26 cellular contexts compared by ENCODE assay signal in the genomic region with DNA sequence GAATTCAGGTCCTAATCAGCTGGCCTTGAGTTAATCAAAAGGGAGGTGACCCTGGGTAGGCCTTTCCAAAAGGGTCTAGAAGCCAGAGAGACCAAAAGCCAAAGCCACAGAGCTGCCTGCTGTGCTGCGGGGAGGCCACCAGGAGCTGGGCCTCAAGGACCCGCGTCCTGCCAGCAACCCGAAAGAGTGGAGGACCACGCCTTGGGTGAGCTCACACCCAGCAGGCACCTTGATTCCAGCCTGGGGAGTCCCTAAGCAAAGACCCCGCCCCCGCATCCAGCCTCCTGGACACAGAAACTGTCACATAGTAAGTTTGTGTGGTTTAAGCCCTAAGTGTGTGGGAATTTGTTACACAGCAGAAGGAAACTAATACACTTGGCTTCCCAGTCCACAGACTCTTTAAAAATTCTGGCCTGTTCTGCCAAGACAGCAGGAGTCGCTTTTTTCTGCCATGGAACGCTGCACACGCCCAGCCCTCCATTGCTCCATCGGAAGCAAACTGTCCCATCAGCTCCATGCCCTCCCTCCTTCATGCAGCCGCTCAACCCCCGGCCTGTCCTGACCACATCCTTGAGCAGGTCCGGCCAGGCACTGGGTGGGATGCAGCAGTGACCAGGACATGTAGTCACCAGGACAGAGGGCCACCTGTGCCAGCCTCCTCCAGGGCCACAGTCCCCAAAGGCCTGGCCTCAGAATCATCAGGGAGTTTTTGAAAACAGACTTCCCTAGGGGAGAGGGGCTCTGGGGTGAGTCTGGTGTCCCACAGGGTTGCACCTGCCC. TPM values are rescaled to one million over a fixed set of nuclear protein-coding genes. Genes with fewer than 3 reads are reported as not detected.
DNase-seq lines count a peak whose midpoint lies in the region; ATAC-seq and TF ChIP-seq lines count a peak whose summit lies in the region.
"Had no signal": no experiment of that assay in that cellular context is flagged by ENCODE, and none has a peak within 500 bp of the region (broad histone marks: within the 10 kb centered on the region; RNA-seq: fewer than 3 reads in every experiment).

No MANE protein-coding gene starts in this region.

- H3K4me3 ChIP-seq in right cardiac atrium (ENCODE audit: low read length) = no peak overlapping the region
- H3K4me3 ChIP-seq in right atrium auricular region = no peak overlapping the region
- H3K4me3 ChIP-seq in mucosa of descending colon = no peak overlapping the region
- H3K4me3 ChIP-seq in thymus (ENCODE audit: low read length) = no peak overlapping the region
- H3K4me3 ChIP-seq in PC-9 = no peak overlapping the region
- H3K4me3 ChIP-seq: prostate gland, upper lobe of left lung had no signal

- H3K27ac Mint-ChIP-seq in activated T-helper 17 cell treated with anti-CD3 and anti-CD28 coated beads, Interleukin-2, amount 50 U/mL, for 72 hours = peak overlapping the region; percentile 6
- H3K27ac Mint-ChIP-seq: activated CD4-positive, alpha-beta memory T cell treated with anti-CD3 and anti-CD28 coated beads, Interleukin-2, amount 10 ng/mL, durations not matched to agents 7 days and 5 days; activated naive CD4-positive, alpha-beta T cell treated with anti-CD3 and anti-CD28 coated beads, Interleukin-2, amount 50 U/mL, for 24 hours; B cell had no signal

- no peaks in the 10 kb centered on the region; the same call in 1 of the 2 replicates for H3F3A ChIP-seq in PC-9 (ENCODE audit: insufficient read depth, low read depth)

- H3K27me3 Mint-ChIP-seq in activated T-helper 17 cell treated with anti-CD3 and anti-CD28 coated beads, Interleukin-2, amount 50 U/mL, for 72 hours = no peaks in the 10 kb centered on the region
- H3K27me3 Mint-ChIP-seq: activated CD4-positive, alpha-beta memory T cell treated with anti-CD3 and anti-CD28 coated beads, Interleukin-2, amount 10 ng/mL, durations not matched to agents 7 days and 5 days; activated naive CD4-positive, alpha-beta T cell treated with anti-CD3 and anti-CD28 coated beads, Interleukin-2, amount 50 U/mL, for 24 hours; B cell; naive thymus-derived CD4-positive, alpha-beta T cell had no signal

- no peaks in the 10 kb centered on the region for H3K9me3 Mint-ChIP-seq in activated T-helper 17 cell treated with anti-CD3 and anti-CD28 coated beads, Interleukin-2, amount 50 U/mL, for 72 hours
- H3K9me3 Mint-ChIP-seq: activated CD4-positive, alpha-beta memory T cell treated with anti-CD3 and anti-CD28 coated beads, Interleukin-2, amount 10 ng/mL, durations not matched to agents 7 days and 5 days; activated naive CD4-positive, alpha-beta T cell treated with anti-CD3 and anti-CD28 coated beads, Interleukin-2, amount 50 U/mL, for 24 hours; naive thymus-derived CD4-positive, alpha-beta T cell had no signal

- intact Hi-C loops in right cardiac atrium (cut with DNase I) (no loop called here), mucosa of descending colon (cut with DNase I, micrococcal nuclease) (no loop called here), PC-9 (cut with micrococcal nuclease; ENCODE audit: unreplicated experiment) (no loop called here)

- no peaks in the 10 kb centered on the region for H3K9me2 ChIP-seq in PC-9 (ENCODE audit: insufficient read depth)

- no peak overlapping the region for H2AFZ ChIP-seq in PC-9

- DNase-seq in right cardiac atrium (peak in 2 of 3 donors; percentile 10 to 26), right atrium auricular region (ENCODE audit: low spot score) (no peak), mucosa of descending colon (peak in 1 of 3 donors; percentile 44), PC-9 (no peak), NOMO-1 treated with DMSO at 0.1 percent for 48 hours (lab: John Stamatoyannopoulos, UW; ENCODE audit: unreplicated experiment) (no peak)
- DNase-seq: ACHN; activated CD4-positive, alpha-beta memory T cell treated with anti-CD3 and anti-CD28 coated beads, Interleukin-2, amount 10 ng/mL, durations not matched to agents 7 days and 5 days; amniotic stem cell; brain microvascular endothelial cell; MM.1S; NCI-H1436; NCI-H2081 treated with DMSO at 0.1 percent for 48 hours; NCI-H345; OCI-M1; stimulated activated CD4-positive, alpha-beta T cell treated with anti-CD3 and anti-CD28 coated beads, Interleukin-15, amount 100 ng/mL, for 24 hours; stimulated activated CD4-positive, alpha-beta T cell treated with anti-CD3 and anti-CD28 coated beads, Interleukin-4, amount 100 ng/mL, for 4 hours had no signal

- no peaks in the 10 kb centered on the region for H3K36me3 Mint-ChIP-seq in activated T-helper 17 cell treated with anti-CD3 and anti-CD28 coated beads, Interleukin-2, amount 50 U/mL, for 72 hours (ENCODE audit: low read depth)
- H3K36me3 Mint-ChIP-seq: activated naive CD4-positive, alpha-beta T cell treated with anti-CD3 and anti-CD28 coated beads, Interleukin-2, amount 50 U/mL, for 24 hours had no signal

- H3K4me1 ChIP-seq in right cardiac atrium (ENCODE audit: control insufficient read depth, insufficient read depth, low read length) (no peaks in the 10 kb centered on the region), right atrium auricular region (no peaks in the 10 kb centered on the region), mucosa of descending colon (ENCODE audit: low read depth) (no peaks in the 10 kb centered on the region), thymus (ENCODE audit: control insufficient read depth, insufficient read depth, low read length) (no peaks in the 10 kb centered on the region), PC-9 (replicated peaks; ENCODE audit: insufficient read depth) (peaks cover 6% of the 10 kb centered on the region)
- H3K4me1 ChIP-seq: prostate gland, upper lobe of left lung had no signal

- H3K27ac ChIP-seq in right cardiac atrium (ENCODE audit: low read length) (no peak overlapping the region), right atrium auricular region (no peak overlapping the region), thymus (ENCODE audit: low read depth) (peak overlapping the region; percentile 36), PC-9 (no peak overlapping the region)
- H3K27ac ChIP-seq: brain microvascular endothelial cell, HL-60, KMS-11, prostate gland, upper lobe of left lung had no signal

- CTCF ChIA-PET in PC-9 (lab: Charles Lee) = no interaction called here

- POLR2A ChIA-PET in PC-9 (lab: Charles Lee; ENCODE audit: unreplicated experiment) = no interaction called here

- no peak for ATAC-seq in right cardiac atrium
- ATAC-seq in activated T-helper 17 cell treated with anti-CD3 and anti-CD28 coated beads, Interleukin-2, amount 50 U/mL, for 72 hours (replicated peaks) = no peak
- ATAC-seq in mucosa of descending colon = peak; percentile 33
- ATAC-seq in HG03521 (IDR thresholded peaks at IDR 0.05; ENCODE audit: unreplicated experiment) = no peak
- ATAC-seq: naive thymus-derived CD4-positive, alpha-beta T cell had no signal

- H3K36me3 ChIP-seq in right atrium auricular region (no peaks in the 10 kb centered on the region), mucosa of descending colon (ENCODE audit: low read depth) (no peaks in the 10 kb centered on the region), thymus (ENCODE audit: control insufficient read depth, insufficient read depth) (no peaks in the 10 kb centered on the region), PC-9 (ENCODE audit: low read depth) (no peaks in the 10 kb centered on the region)
- H3K36me3 ChIP-seq: brain microvascular endothelial cell, prostate gland had no signal

- TF ChIP-seq CTCF in right atrium auricular region (IDR thresholded peaks at IDR 0.05) = no peak
- TF ChIP-seq CTCF in mucosa of descending colon (IDR thresholded peaks at IDR 0.05) = no peak
- no peak for TF ChIP-seq CTCF in PC-9 (conservative IDR thresholded peaks at IDR 0.05)

- peaks cover 87% of the 10 kb centered on the region for H4K20me1 ChIP-seq in PC-9 (ENCODE audit: insufficient read depth)

- H3K27me3 ChIP-seq in right cardiac atrium (ENCODE audit: control insufficient read depth, insufficient read depth) (no peaks in the 10 kb centered on the region), right atrium auricular region (no peaks in the 10 kb centered on the region), thymus (ENCODE audit: control insufficient read depth, insufficient read depth) (no peaks in the 10 kb centered on the region), PC-9 (ENCODE audit: insufficient read depth, low read depth) (no peaks in the 10 kb centered on the region)
- H3K27me3 ChIP-seq: brain microvascular endothelial cell, upper lobe of left lung had no signal

- BruUV-seq in PC-9 (replicated peaks; lab: Mats Ljungman, UMichigan) = no TSS peak

- no peaks in the 10 kb centered on the region for H3K79me2 ChIP-seq in PC-9 (ENCODE audit: low read depth)

- H3K4me2 ChIP-seq in PC-9 = no peak overlapping the region
- H3K4me2 ChIP-seq: KMS-11 had no signal

- 94% methylated on average over 14 of the region's 14 CpGs for WGBS in right cardiac atrium
- 93% methylated on average over 14 of the region's 14 CpGs for WGBS in thymus

- H3K4me1 Mint-ChIP-seq in activated T-helper 17 cell treated with anti-CD3 and anti-CD28 coated beads, Interleukin-2, amount 50 U/mL, for 72 hours = no peaks in the 10 kb centered on the region
- H3K4me1 Mint-ChIP-seq: activated CD4-positive, alpha-beta memory T cell treated with anti-CD3 and anti-CD28 coated beads, Interleukin-2, amount 10 ng/mL, durations not matched to agents 7 days and 5 days; activated naive CD4-positive, alpha-beta T cell treated with anti-CD3 and anti-CD28 coated beads, Interleukin-2, amount 50 U/mL, for 24 hours; B cell had no signal

- H3K4me3 Mint-ChIP-seq in activated T-helper 17 cell treated with anti-CD3 and anti-CD28 coated beads, Interleukin-2, amount 50 U/mL, for 72 hours = no peak overlapping the region
- H3K4me3 Mint-ChIP-seq: activated CD4-positive, alpha-beta memory T cell treated with anti-CD3 and anti-CD28 coated beads, Interleukin-2, amount 10 ng/mL, durations not matched to agents 7 days and 5 days; activated naive CD4-positive, alpha-beta T cell treated with anti-CD3 and anti-CD28 coated beads, Interleukin-2, amount 50 U/mL, for 24 hours; B cell; naive thymus-derived CD4-positive, alpha-beta T cell had no signal

- H3K9me3 ChIP-seq in right cardiac atrium (ENCODE audit: control insufficient read depth, low read length) (no peaks in the 10 kb centered on the region), right atrium auricular region (no peaks in the 10 kb centered on the region), mucosa of descending colon (no peaks in the 10 kb centered on the region), thymus (ENCODE audit: control insufficient read depth) (no peaks in the 10 kb centered on the region), PC-9 (ENCODE audit: insufficient read depth, low read depth) (no peaks in the 10 kb centered on the region)
- H3K9me3 ChIP-seq: prostate gland, upper lobe of left lung had no signal

RNA-seq across cellular contexts. Expression of gene RASD1, which starts 20.9 kb away (rescaled TPM):
- 10 to 100 TPM; 18.7 to 63.8 (median 39.9) TPM for total RNA-seq in right cardiac atrium
- 66.2 TPM for polyA plus RNA-seq in right cardiac atrium
- 100 to 1,000 TPM in 1 of 2 donors, 10 to 100 TPM in 1; 37.9 to 131 TPM for total RNA-seq in right atrium auricular region
- total RNA-seq in activated T-helper 17 cell treated with anti-CD3 and anti-CD28 coated beads, Interleukin-2, amount 50 U/mL, for 72 hours = 1 to 10 TPM; 1.3 TPM
- total RNA-seq in mucosa of descending colon = 10 to 100 TPM; 10.8 to 27.8 (median 19.2) TPM
- polyA plus RNA-seq in thymus = 12.1 TPM
- 1.0 and 1.2 TPM in 2 replicates for total RNA-seq in PC-9 (2021)
- polyA plus RNA-seq: naive thymus-derived CD4-positive, alpha-beta T cell had no signal

RNA-seq across cellular contexts. Expression of gene MED9, which starts 40.3 kb away (rescaled TPM):
- total RNA-seq in right cardiac atrium (10 to 100 TPM; 30.7 to 35.6 (median 32.6) TPM), right atrium auricular region (10 to 100 TPM; 36.7 to 41.0 TPM), mucosa of descending colon (10 to 100 TPM; 17.9 to 23.1 (median 20.3) TPM), PC-9 (2021) (14.6 and 15.8 TPM in 2 replicates)
- polyA plus RNA-seq in right cardiac atrium (38.5 TPM), thymus (14.3 TPM)
- 10 to 100 TPM; 12.3 to 14.9 TPM for total RNA-seq in activated T-helper 17 cell treated with anti-CD3 and anti-CD28 coated beads, Interleukin-2, amount 50 U/mL, for 72 hours

Comparison
In these comparisons a context has a peak if more than half of its experiments do, and no peak if none do; other contexts are left out.
1. DNase-seq: peak in right cardiac atrium (2 of 3); none in right atrium auricular region (single experiment), PC-9 (0 of 2) and NOMO-1 treated with DMSO at 0.1 percent for 48 hours (single experiment).